ENCODE assay signal across 16 cellular contexts in genomic region chr10:25874402-25874801, GRCh38. TPM values are rescaled to one million over a fixed set of nuclear protein-coding genes. Genes with fewer than 3 reads are reported as not detected.
DNase-seq lines count a peak whose midpoint lies in the region; ATAC-seq, FAIRE-seq and TF ChIP-seq lines count a peak whose summit lies in the region.
"Not testable (repeated sequence)": the region's sequence is repeated elsewhere in the genome, so short reads cannot be mapped to it uniquely, and the experiment has no call there.
"Had no signal": no experiment of that assay in that cellular context is flagged by ENCODE, and none has a peak within 500 bp of the region (broad histone marks: within the 10 kb centered on the region; RNA-seq: fewer than 3 reads in every experiment).

No MANE protein-coding gene starts in this region.

- 4% methylated on average over 2 of the region's 2 CpGs for WGBS in K562 (ENCODE audit: insufficient coverage, low coverage, missing lambda C conversion rate)
- 3% methylated on average over 2 of the region's 2 CpGs for WGBS in HepG2 (ENCODE audit: low lambda C conversion rate)

- in situ Hi-C loops in K562 (cut with MboI), result not testable (repeated sequence)
- in situ Hi-C loops in HepG2 (cut with HindIII; ENCODE audit: extremely low pct_ligation_motif_present, low pct_unique_long_range_greater_than_20kb), result loop anchor here (5.0 kb wide), 1 partner anchor 398 kb away; no protein-coding TSS in a partner anchor

- not testable (repeated sequence) for H3K27ac ChIP-seq in GM23338 (ENCODE audit: low read depth); K562 (ENCODE audit: extremely low read depth, low read depth, low read length); HepG2 (ENCODE audit: extremely low read length, insufficient read depth, low read length)

- H2AFZ ChIP-seq in GM23338, result peak overlapping the region; percentile 0; the same call in 1 of the 2 replicates
- not testable (repeated sequence) for H2AFZ ChIP-seq in K562 (ENCODE audit: low read depth, low read length); HepG2 (ENCODE audit: low read length)
- peak overlapping the region; percentile 81 for H2AFZ ChIP-seq in neuron (ENCODE audit: low read depth, low read length)

- CTCF ChIA-PET in K562 (lab: Yijun Ruan, JAX; ENCODE audit: low intra/inter-chr PET ratio); HepG2 (lab: Yijun Ruan, JAX; ENCODE audit: low intra/inter-chr PET ratio, low total read pairs): not testable (repeated sequence)

- not testable (repeated sequence) for H3K4me1 ChIP-seq in GM23338 (ENCODE audit: insufficient read depth); K562 (replicated peaks in 1 of 2; ENCODE audit: control insufficient read depth in 2 of 2, insufficient read depth in 2 of 2, low read length in 2 of 2); HepG2 (ENCODE audit: insufficient read depth, low read length); neuron (ENCODE audit: insufficient read depth, low read length)

- not testable (repeated sequence) for ATAC-seq in GM23338; K562; central memory CD8-positive, alpha-beta T cell (replicated peaks; ENCODE audit: extremely low read depth, poor library complexity, severe bottlenecking); HepG2

- TF ChIP-seq POLR2A in K562 (conservative IDR thresholded peaks at IDR 0.05); HepG2 (IDR thresholded peaks at IDR 0.05; ENCODE audit: insufficient read depth in 1 of 2, low read depth in 2 of 2, low read length in 2 of 2): not testable (repeated sequence)

- H3K36me3 ChIP-seq in GM23338 (ENCODE audit: insufficient read depth); K562 (ENCODE audit: control insufficient read depth, insufficient read depth, low read length); HepG2 (replicated peaks in 1 of 2; ENCODE audit: control insufficient read depth in 1 of 2, insufficient read depth in 2 of 2, low read length in 2 of 2); neuron (ENCODE audit: insufficient read depth, low read length): not testable (repeated sequence)

- not testable (repeated sequence) for H3K9me3 ChIP-seq in K562 (replicated peaks; ENCODE audit: control insufficient read depth, insufficient read depth, low read depth, low read length); HepG2 (ENCODE audit: low read length); neuron (ENCODE audit: low read length)

- TF ChIP-seq EP300 in K562 (IDR thresholded peaks at IDR 0.05; ENCODE audit: low read length); HepG2 (IDR thresholded peaks at IDR 0.05; ENCODE audit: low read depth in 2 of 2, low read length in 2 of 2); HepG2 (CRISPR knock-in tag; IDR thresholded peaks at IDR 0.05; ENCODE audit: borderline replicate concordance): not testable (repeated sequence)

- not testable (repeated sequence) for H4K20me1 ChIP-seq in GM23338 (replicated peaks; ENCODE audit: insufficient read depth); K562 (replicated peaks; ENCODE audit: control insufficient read depth, insufficient read depth, low read length); HepG2 (ENCODE audit: insufficient read depth, low read length)

- not testable (repeated sequence) for H3K9me1 ChIP-seq in K562 (ENCODE audit: control insufficient read depth, insufficient read depth, low read length)

- not testable (repeated sequence) for FAIRE-seq in K562 (lab: Jason Lieb, UNC); HepG2 (lab: Jason Lieb, UNC)

- TF ChIP-seq CTCF in GM23338 (conservative IDR thresholded peaks at IDR 0.05; ENCODE audit: low read depth in 2 of 2); K562 (IDR thresholded peaks at IDR 0.05 in 2 of 3, conservative IDR thresholded peaks at IDR 0.05 in 1 of 3; ENCODE audit: insufficient read depth in 2 of 3, low read depth in 1 of 3, low read length in 3 of 3); HepG2 (CRISPR knock-in tag; IDR thresholded peaks at IDR 0.05): not testable (repeated sequence)

- not testable (repeated sequence) for H3K27me3 Mint-ChIP-seq in GM23338 (ENCODE audit: insufficient read depth, low read depth, poor library complexity); central memory CD8-positive, alpha-beta T cell

- POLR2A ChIA-PET in K562 (lab: Yijun Ruan, JAX); HepG2 (lab: Yijun Ruan, JAX): not testable (repeated sequence)

- H3K4me2 ChIP-seq in GM23338; K562 (ENCODE audit: insufficient read depth, low read length); HepG2 (ENCODE audit: low read depth, low read length): not testable (repeated sequence)

- H3K4me1 Mint-ChIP-seq in GM23338; central memory CD8-positive, alpha-beta T cell: not testable (repeated sequence)

- not testable (repeated sequence) for DNase-seq in GM23338 (ENCODE audit: low spot score); K562 (ENCODE audit: extremely low read depth in 1 of 4, low spot score in 3 of 4); central memory CD8-positive, alpha-beta T cell (ENCODE audit: low spot score in 2 of 2); HepG2 (ENCODE audit: low spot score)

- not testable (repeated sequence) for H3K9me3 Mint-ChIP-seq in GM23338; central memory CD8-positive, alpha-beta T cell

- not testable (repeated sequence) for H3K4me3 Mint-ChIP-seq in GM23338; central memory CD8-positive, alpha-beta T cell

- not testable (repeated sequence) for BruUV-seq in K562 (replicated peaks; lab: Mats Ljungman, UMichigan); HepG2 (replicated peaks; lab: Mats Ljungman, UMichigan)

- not testable (repeated sequence) for H3K27ac Mint-ChIP-seq in GM23338
- peak overlapping the region; percentile 30 for H3K27ac Mint-ChIP-seq in central memory CD8-positive, alpha-beta T cell (ENCODE audit: low read depth)

- H3K4me3 ChIP-seq in GM23338; K562; HepG2 (replicated peaks in 1 of 3; ENCODE audit: insufficient read depth in 1 of 3, low read depth in 2 of 3, low read length in 3 of 3); neuron (ENCODE audit: low read length): not testable (repeated sequence)

- H3F3A ChIP-seq in GM23338 (replicated peaks; ENCODE audit: low read depth), result not testable (repeated sequence)

- not testable (repeated sequence) for H3K36me3 Mint-ChIP-seq in GM23338 (ENCODE audit: low read depth); central memory CD8-positive, alpha-beta T cell (ENCODE audit: insufficient read depth)

- H3K27me3 ChIP-seq in GM23338 (ENCODE audit: insufficient read depth); K562 (ENCODE audit: control insufficient read depth in 2 of 2, insufficient read depth in 2 of 2, low read length in 2 of 2); HepG2 (ENCODE audit: control insufficient read depth in 1 of 2, insufficient read depth in 2 of 2, low read length in 2 of 2); neuron (ENCODE audit: insufficient read depth, low read length): not testable (repeated sequence)

- intact Hi-C loops in K562 (cut with micrococcal nuclease), result loop anchor here (10.0 kb wide), 1 partner anchor 150 kb away; no protein-coding TSS in a partner anchor
- intact Hi-C loops in HepG2 (cut with micrococcal nuclease; ENCODE audit: unreplicated experiment), result not testable (repeated sequence)

- not testable (repeated sequence) for H3K79me2 ChIP-seq in GM23338 (replicated peaks; ENCODE audit: insufficient read depth); K562 (ENCODE audit: control insufficient read depth, insufficient read depth, low read length); HepG2 (ENCODE audit: insufficient read depth, low read length)

- H3K9me2 ChIP-seq in GM23338 (ENCODE audit: insufficient read depth), result not testable (repeated sequence)

- not testable (repeated sequence) for TF ChIP-seq RAD21 in K562 (CRISPR knock-in tag; conservative IDR thresholded peaks at IDR 0.05 in 1 of 2, IDR thresholded peaks at IDR 0.05 in 1 of 2); HepG2 (CRISPR knock-in tag; IDR thresholded peaks at IDR 0.05)

- H3K9ac ChIP-seq in K562 (ENCODE audit: insufficient read depth in 1 of 2, low read depth in 2 of 2, low read length in 2 of 2); HepG2 (ENCODE audit: insufficient read depth, low read depth, low read length): not testable (repeated sequence)

RNA-seq across cellular contexts. Expression of gene MYO3A, which starts 59.6 kb away (rescaled TPM):
- total RNA-seq in GM23338 (2014; rRNA removed; shearing (Covaris generic)), result 7.2 and 10.7 TPM in 2 replicates
- polyA plus RNA-seq in GM23338 (2016; fragmentation: Nextera tagmentation; extraction: Ambion mirVana) (1.3 and 3.0 TPM in 2 replicates), K562 (2011; rRNA removed) (not detected in 2 replicates), K562 (2014; fragmentation: Illumina TruSeq; extraction: Trizol) (not detected in 2 replicates), K562 (2014; fragmentation: Nextera tagmentation; extraction: Ambion mirVana) (not detected), K562 (2014; rRNA removed) (not detected in 2 replicates), HepG2 (2011; rRNA removed) (not detected in 2 replicates)
- not detected in 2 replicates for total RNA-seq in K562 (2011; cell fraction: chromatin; rRNA removed; ENCODE audit: low replicate concordance)
- not detected in 2 replicates for total RNA-seq in K562 (2011; cell fraction: nucleolus; rRNA removed)
- not detected in 2 replicates for total RNA-seq in K562 (2011; cell fraction: nucleoplasm; rRNA removed)
- total RNA-seq in K562 (2014; rRNA removed) (not detected in 2 replicates), K562 (2014; rRNA removed; fragmentation: Illumina TruSeq; extraction: Trizol) (not detected in 2 replicates), K562 (2015; rRNA removed; fragmentation: Illumina TruSeq; extraction: Trizol) (not detected in 2 replicates), K562 (2021) (not detected in 2 replicates), HepG2 (2016; rRNA removed; fragmentation: Illumina TruSeq; extraction: Trizol) (not detected in 2 replicates)
- polyA plus RNA-seq in K562 (2011; cell fraction: cytosol; rRNA removed), result not detected in 2 replicates
- not detected in 2 replicates for polyA plus RNA-seq in K562 (2011; cell fraction: nucleus; rRNA removed)
- polyA plus RNA-seq in K562 (2012), result 0.03 TPM in 1 of 2 replicates, not detected in the other
- not detected in 2 replicates for polyA minus RNA-seq in K562 (2011; rRNA and poly(A)+ RNA removed)
- polyA minus RNA-seq in K562 (2011; cell fraction: cytosol; rRNA and poly(A)+ RNA removed), result not detected in 2 replicates
- polyA minus RNA-seq in K562 (2011; cell fraction: nucleus; rRNA and poly(A)+ RNA removed), result not detected in 2 replicates
- not detected in 2 replicates for total RNA-seq in HepG2 (2016; cell fraction: cytosol; rRNA removed; fragmentation: Illumina TruSeq; extraction: Trizol; ENCODE audit: low read depth)
- total RNA-seq in HepG2 (2016; cell fraction: insoluble cytoplasmic fraction; rRNA removed; fragmentation: Illumina TruSeq; extraction: Trizol), result not detected in 2 replicates
- total RNA-seq in HepG2 (2016; cell fraction: membrane; rRNA removed; fragmentation: Illumina TruSeq; extraction: Trizol), result not detected in 2 replicates
- not detected in 2 replicates for total RNA-seq in HepG2 (2016; cell fraction: nucleus; rRNA removed; fragmentation: Illumina TruSeq; extraction: Trizol)
- polyA plus RNA-seq in HepG2 (2011; cell fraction: cytosol; rRNA removed), result not detected in 2 replicates
- not detected in 2 replicates for polyA plus RNA-seq in HepG2 (2011; cell fraction: nucleus; rRNA removed)
- polyA plus RNA-seq in HepG2 (2012), result not detected in 2 replicates
- polyA plus RNA-seq in HepG2 (2016; cell fraction: cytosol; fragmentation: Illumina TruSeq; extraction: Trizol; ENCODE audit: low read depth), result not detected in 2 replicates
- polyA plus RNA-seq in HepG2 (2016; cell fraction: insoluble cytoplasmic fraction; fragmentation: Illumina TruSeq; extraction: Trizol; ENCODE audit: low read depth), result not detected in 2 replicates
- not detected in 2 replicates for polyA plus RNA-seq in HepG2 (2016; cell fraction: membrane; fragmentation: Illumina TruSeq; extraction: Trizol; ENCODE audit: low read depth)
- polyA plus RNA-seq in HepG2 (2016; cell fraction: nucleus; fragmentation: Illumina TruSeq; extraction: Trizol; ENCODE audit: insufficient read depth, low read depth), result not detected in 2 replicates
- not detected in 2 replicates for polyA minus RNA-seq in HepG2 (2011; rRNA and poly(A)+ RNA removed; ENCODE audit: low replicate concordance)
- not detected in 2 replicates for polyA minus RNA-seq in HepG2 (2011; cell fraction: cytosol; rRNA and poly(A)+ RNA removed)
- not detected in 2 replicates for polyA minus RNA-seq in HepG2 (2011; cell fraction: nucleus; rRNA and poly(A)+ RNA removed)
- total RNA-seq: A172; Caco-2; CD4-positive, alpha-beta memory T cell; CD4-positive, alpha-beta T cell; CD4-positive, CD25-positive, alpha-beta regulatory T cell; CD8-positive, alpha-beta memory T cell; CD8-positive, alpha-beta T cell had no signal
- polyA plus RNA-seq: A549; AG04450; BJ; CD14-positive monocyte; CD4-positive, alpha-beta memory T cell; CD4-positive, CD25-positive, alpha-beta regulatory T cell; CD8-positive, alpha-beta memory T cell had no signal
